12 cellular contexts compared by ENCODE assay signal in genomic region chr11:47861762-47862161, GRCh38. TPM values are rescaled to one million over a fixed set of nuclear protein-coding genes. Genes with fewer than 3 reads are reported as not detected.
DNase-seq lines count a peak whose midpoint lies in the region; ATAC-seq, FAIRE-seq and TF ChIP-seq lines count a peak whose summit lies in the region.
"Had no signal": no experiment of that assay in that cellular context is flagged by ENCODE, and none has a peak within 500 bp of the region (broad histone marks: within the 10 kb centered on the region; RNA-seq: fewer than 3 reads in every experiment).

No MANE protein-coding gene starts in this region.

- no peaks in the 10 kb centered on the region for H3K27me3 Mint-ChIP-seq in activated CD8-positive, alpha-beta T cell treated with anti-CD3 and anti-CD28 coated beads for 36 hours
- H3K27me3 Mint-ChIP-seq in activated CD8-positive, alpha-beta T cell treated with anti-CD3 and anti-CD28 coated beads, Interleukin-2, amount 10 ng/mL, durations not matched to agents 7 days and 5 days (ENCODE audit: low read depth) = peaks cover 9% of the 10 kb centered on the region
- H3K27me3 Mint-ChIP-seq in neural progenitor cell (ENCODE audit: insufficient read depth, low read depth) = peaks cover 2% of the 10 kb centered on the region

- in situ Hi-C loops in GM12878 (cut with MboI) = no loop called here

- no peaks in the 10 kb centered on the region for H3K27me3 ChIP-seq in MG63
- no peaks in the 10 kb centered on the region for H3K27me3 ChIP-seq in GM12878 (replicated peaks in 1 of 2; ENCODE audit: control insufficient read depth in 2 of 2, insufficient read depth in 2 of 2, low read length in 1 of 2)
- no peaks in the 10 kb centered on the region for H3K27me3 ChIP-seq in neural progenitor cell

- no peaks in the 10 kb centered on the region for H3K9me3 Mint-ChIP-seq in activated CD8-positive, alpha-beta T cell treated with anti-CD3 and anti-CD28 coated beads for 36 hours
- H3K9me3 Mint-ChIP-seq in activated CD8-positive, alpha-beta T cell treated with anti-CD3 and anti-CD28 coated beads, Interleukin-2, amount 10 ng/mL, durations not matched to agents 7 days and 5 days (ENCODE audit: insufficient read depth) = no peaks in the 10 kb centered on the region
- no peaks in the 10 kb centered on the region for H3K9me3 Mint-ChIP-seq in neural progenitor cell
- H3K9me3 Mint-ChIP-seq: activated T-helper 2 cell treated with anti-CD3 and anti-CD28 coated beads, Interferon-gamma antibody, Interleukin-2, Interleukin-4, amounts not matched to agents 10 μg/mL and 5 μg/mL and 100 μg/mL, durations not matched to agents 14 hours and 24 hours and 36 hours had no signal

- SMC1A ChIA-PET in GM12878 (lab: Charles Lee; ENCODE audit: uncharacterized antibody, unreplicated experiment) = no interaction called here

- intact Hi-C loops in activated CD8-positive, alpha-beta T cell treated with anti-CD3 and anti-CD28 coated beads for 36 hours (cut with micrococcal nuclease) = no loop called here
- intact Hi-C loops in GM12878 (cut with micrococcal nuclease; ENCODE audit: unreplicated experiment) = no loop called here

- H3K4me3 ChIP-seq in MG63 (no peak overlapping the region), GM12878 (no peak overlapping the region), neural progenitor cell (no peak overlapping the region)

- no peak for TF ChIP-seq POLR2A in GM12878 (IDR thresholded peaks at IDR 0.05; ENCODE audit: low read depth, low read length)

- H2AFZ ChIP-seq in GM12878 (ENCODE audit: control insufficient read depth, low read depth, low read length) (peak overlapping the region; percentile 70), neural progenitor cell (replicated peaks) (no peak overlapping the region)

- BruUV-seq in GM12878 (replicated peaks; lab: Mats Ljungman, UMichigan) = no TSS peak

- H3K4me1 ChIP-seq in GM12878 (ENCODE audit: control insufficient read depth, insufficient read depth, low read length) (peaks cover 60% of the 10 kb centered on the region), neural progenitor cell (no peaks in the 10 kb centered on the region)

- peak; percentile 55 for ATAC-seq in activated CD8-positive, alpha-beta T cell treated with anti-CD3 and anti-CD28 coated beads for 36 hours
- ATAC-seq in activated CD8-positive, alpha-beta T cell treated with anti-CD3 and anti-CD28 coated beads, Interleukin-2, amount 10 ng/mL, durations not matched to agents 7 days and 5 days = no peak
- ATAC-seq in GM12878 (peak; percentile 36), GM18870 (IDR thresholded peaks at IDR 0.05; ENCODE audit: unreplicated experiment) (no peak)

- H3K27ac ChIP-seq in GM12878 (ENCODE audit: control insufficient read depth, insufficient read depth) = peak overlapping the region; percentile 67
- no peak overlapping the region for H3K27ac ChIP-seq in neural progenitor cell

- no peak overlapping the region for H3K4me3 Mint-ChIP-seq in activated CD8-positive, alpha-beta T cell treated with anti-CD3 and anti-CD28 coated beads for 36 hours
- H3K4me3 Mint-ChIP-seq in activated CD8-positive, alpha-beta T cell treated with anti-CD3 and anti-CD28 coated beads, Interleukin-2, amount 10 ng/mL, durations not matched to agents 7 days and 5 days = no peak overlapping the region
- H3K4me3 Mint-ChIP-seq in neural progenitor cell = no peak overlapping the region

- H3K36me3 Mint-ChIP-seq in activated CD8-positive, alpha-beta T cell treated with anti-CD3 and anti-CD28 coated beads for 36 hours (ENCODE audit: low read depth) = no peaks in the 10 kb centered on the region
- H3K36me3 Mint-ChIP-seq in activated CD8-positive, alpha-beta T cell treated with anti-CD3 and anti-CD28 coated beads, Interleukin-2, amount 10 ng/mL, durations not matched to agents 7 days and 5 days (ENCODE audit: low read depth) = no peaks in the 10 kb centered on the region
- no peaks in the 10 kb centered on the region for H3K36me3 Mint-ChIP-seq in neural progenitor cell

- no peaks in the 10 kb centered on the region for H3K9me3 ChIP-seq in MG63
- H3K9me3 ChIP-seq in GM12878 (replicated peaks; ENCODE audit: control insufficient read depth, insufficient read depth, low read length) = no peaks in the 10 kb centered on the region
- no peaks in the 10 kb centered on the region for H3K9me3 ChIP-seq in neural progenitor cell (ENCODE audit: low read depth)

- 42% methylated on average over 6 of the region's 6 CpGs for WGBS in GM12878 (ENCODE audit: insufficient coverage, insufficient replicate concordance, low lambda C conversion rate, missing lambda C conversion rate)

- peaks cover 30% of the 10 kb centered on the region for H3K4me1 Mint-ChIP-seq in activated CD8-positive, alpha-beta T cell treated with anti-CD3 and anti-CD28 coated beads for 36 hours (ENCODE audit: low read depth)
- H3K4me1 Mint-ChIP-seq in activated CD8-positive, alpha-beta T cell treated with anti-CD3 and anti-CD28 coated beads, Interleukin-2, amount 10 ng/mL, durations not matched to agents 7 days and 5 days (ENCODE audit: low read depth) = peaks cover 42% of the 10 kb centered on the region
- peaks cover 2% of the 10 kb centered on the region for H3K4me1 Mint-ChIP-seq in neural progenitor cell

- no peaks in the 10 kb centered on the region for H4K20me1 ChIP-seq in GM12878 (ENCODE audit: control insufficient read depth, insufficient read depth)
- H4K20me1 ChIP-seq in neural progenitor cell (ENCODE audit: low read depth) = no peaks in the 10 kb centered on the region

- H3K36me3 ChIP-seq in MG63 (no peaks in the 10 kb centered on the region), GM12878 (ENCODE audit: control insufficient read depth in 2 of 2, insufficient read depth in 2 of 2, low read length in 1 of 2) (no peaks in the 10 kb centered on the region), neural progenitor cell (no peaks in the 10 kb centered on the region)

- FAIRE-seq in GM12878 (lab: Jason Lieb, UNC) = no peak
- FAIRE-seq in GM19239 (lab: Jason Lieb, UNC) = no peak
- FAIRE-seq: urothelium cell line had no signal

- no peak for TF ChIP-seq RAD21 in GM12878 (IDR thresholded peaks at IDR 0.05; ENCODE audit: insufficient read depth, low read depth, low read length)

- no peak for TF ChIP-seq EP300 in GM12878 (IDR thresholded peaks at IDR 0.05; ENCODE audit: borderline replicate concordance in 1 of 2, control insufficient read depth in 1 of 2, low read depth in 2 of 2, low read length in 2 of 2)

- RAD21 ChIA-PET in GM12878 (lab: Charles Lee; ENCODE audit: unreplicated experiment) = interaction anchor here (1.2 kb wide), 1 partner anchor 8 kb away, joined by 7 read pairs; no protein-coding TSS in a partner anchor

- H3K79me2 ChIP-seq in GM12878 (ENCODE audit: control insufficient read depth, insufficient read depth, low read length) (no peaks in the 10 kb centered on the region), neural progenitor cell (ENCODE audit: low read depth) (no peaks in the 10 kb centered on the region)

- no peaks in the 10 kb centered on the region for H3F3A ChIP-seq in neural progenitor cell (ENCODE audit: low read depth)

- H3K9ac ChIP-seq in GM12878 (ENCODE audit: control insufficient read depth, insufficient read depth, low read length) = no peak overlapping the region
- H3K9ac ChIP-seq in neural progenitor cell = no peak overlapping the region

- H3K4me2 ChIP-seq in GM12878 (ENCODE audit: control insufficient read depth, insufficient read depth) (peak overlapping the region; percentile 41), neural progenitor cell (no peak overlapping the region)

- POLR2A ChIA-PET in activated CD8-positive, alpha-beta T cell treated with anti-CD3 and anti-CD28 coated beads for 36 hours (lab: Charles Lee) = no interaction called here
- POLR2A ChIA-PET in activated CD8-positive, alpha-beta T cell treated with anti-CD3 and anti-CD28 coated beads, Interleukin-2, amount 10 ng/mL, durations not matched to agents 7 days and 5 days (lab: Charles Lee) = interaction anchor here (0.6 to 0.9 kb wide), 2 partner anchors 14 to 293 kb away, joined by 3 to 4 read pairs; partner anchors contain the start of gene NUP160
- POLR2A ChIA-PET in GM12878 (lab: Charles Lee) = no interaction called here

- H3K27ac Mint-ChIP-seq in activated CD8-positive, alpha-beta T cell treated with anti-CD3 and anti-CD28 coated beads for 36 hours = no peak overlapping the region
- no peak overlapping the region for H3K27ac Mint-ChIP-seq in activated CD8-positive, alpha-beta T cell treated with anti-CD3 and anti-CD28 coated beads, Interleukin-2, amount 10 ng/mL, durations not matched to agents 7 days and 5 days
- H3K27ac Mint-ChIP-seq in neural progenitor cell = peak overlapping the region; percentile 50
- H3K27ac Mint-ChIP-seq: activated T-helper 2 cell treated with anti-CD3 and anti-CD28 coated beads, Interferon-gamma antibody, Interleukin-2, Interleukin-4, amounts not matched to agents 10 μg/mL and 5 μg/mL and 100 μg/mL, durations not matched to agents 14 hours and 24 hours and 36 hours had no signal

- no peak for TF ChIP-seq CTCF in activated CD8-positive, alpha-beta T cell treated with anti-CD3 and anti-CD28 coated beads for 36 hours (IDR thresholded peaks at IDR 0.05)
- no peak for TF ChIP-seq CTCF in GM12878 (IDR thresholded peaks at IDR 0.05 in 2 of 3, conservative IDR thresholded peaks at IDR 0.05 in 1 of 3; ENCODE audit: control insufficient read depth in 2 of 3, extremely low read depth in 1 of 3, insufficient read depth in 1 of 3, low read depth in 3 of 3, low read length in 3 of 3)
- no peak for TF ChIP-seq CTCF in neural progenitor cell (IDR thresholded peaks at IDR 0.05)

- CTCF ChIA-PET in activated CD8-positive, alpha-beta T cell treated with anti-CD3 and anti-CD28 coated beads for 36 hours (lab: Charles Lee) = interaction anchor here (1.0 to 1.9 kb wide), 2 partner anchors 9 to 247 kb away, joined by 3 to 11 read pairs; no protein-coding TSS in a partner anchor
- CTCF ChIA-PET in activated CD8-positive, alpha-beta T cell treated with anti-CD3 and anti-CD28 coated beads, Interleukin-2, amount 10 ng/mL, durations not matched to agents 7 days and 5 days (lab: Charles Lee) = interaction anchor here (0.8 kb wide), 1 partner anchor 9 kb away, joined by 4 read pairs; no protein-coding TSS in a partner anchor
- CTCF ChIA-PET in GM12878 (lab: Yijun Ruan, JAX) = interaction anchor here (0.6 to 1.5 kb wide), 3 partner anchors 9 to 330 kb away, joined by 3 to 4 read pairs (median 3); no protein-coding TSS in a partner anchor

- DNase-seq in activated CD8-positive, alpha-beta T cell treated with anti-CD3 and anti-CD28 coated beads for 36 hours = no peak
- no peak for DNase-seq in activated CD8-positive, alpha-beta T cell treated with anti-CD3 and anti-CD28 coated beads, Interleukin-2, amount 10 ng/mL, durations not matched to agents 7 days and 5 days
- peak; percentile 49 for DNase-seq in MG63
- no peak for DNase-seq in GM12878 (ENCODE audit: low read depth, low spot score)
- no peak for DNase-seq in neural progenitor cell (ENCODE audit: low spot score)
- DNase-seq in NCI-H128 (lab: John Stamatoyannopoulos, UW; ENCODE audit: unreplicated experiment) = no peak
- no peak for DNase-seq in GM19239 (ENCODE audit: insufficient read length, low spot score)
- DNase-seq: islet precursor cell, NCI-H510A treated with DMSO at 0.1 percent for 48 hours had no signal

RNA-seq across cellular contexts. Expression of gene NUP160, which starts 13.6 kb away (rescaled TPM):
- 10 to 100 TPM; 76.4 to 77.0 TPM for total RNA-seq in activated CD8-positive, alpha-beta T cell treated with anti-CD3 and anti-CD28 coated beads for 36 hours
- 10 to 100 TPM; 67.8 to 70.8 TPM for total RNA-seq in activated CD8-positive, alpha-beta T cell treated with anti-CD3 and anti-CD28 coated beads, Interleukin-2, amount 10 ng/mL, durations not matched to agents 7 days and 5 days
- total RNA-seq in MG63 (2014; rRNA removed; shearing (Covaris generic); ENCODE audit: low replicate concordance) = 28.2 and 49.7 TPM in 2 replicates
- 151 and 160 TPM in 2 replicates for total RNA-seq in GM12878 (2013; cell fraction: nucleolus; rRNA removed)
- total RNA-seq in GM12878 (2014; rRNA removed) = 49.5 and 49.8 TPM in 2 replicates
- total RNA-seq in GM12878 (2014; rRNA removed; fragmentation: Illumina TruSeq; extraction: Trizol) = 51.2 and 52.2 TPM in 2 replicates
- total RNA-seq in GM12878 (2021) = 53.1 and 60.6 TPM in 2 replicates
- 21.4 TPM for polyA plus RNA-seq in GM12878 (2011; ENCODE audit: low read depth)
- 62.2 and 70.0 TPM in 2 replicates for polyA plus RNA-seq in GM12878 (2011; rRNA removed)
- 34.6 and 39.6 TPM in 2 replicates for polyA plus RNA-seq in GM12878 (2011; cell fraction: cytosol; rRNA removed)
- polyA plus RNA-seq in GM12878 (2011; cell fraction: nucleus; rRNA removed) = 39.7 and 53.8 TPM in 2 replicates
- 24.8 and 26.2 TPM in 2 replicates for polyA plus RNA-seq in GM12878 (2012)
- polyA plus RNA-seq in GM12878 (2014; fragmentation: Illumina TruSeq; extraction: Trizol) = 57.0 and 66.1 TPM in 2 replicates
- 10 to 100 TPM; 24.0 to 32.9 TPM for polyA plus RNA-seq in GM12878 (2014; fragmentation: Nextera tagmentation; extraction: Ambion mirVana)
- polyA plus RNA-seq in GM12878 (2014; rRNA removed) = 39.2 and 41.6 TPM in 2 replicates
- polyA plus RNA-seq in GM12878 (2016; fragmentation: Nextera tagmentation; extraction: Ambion mirVana) = 10 to 100 TPM; 81.2 to 87.6 TPM
- 109 and 141 TPM in 2 replicates for polyA minus RNA-seq in GM12878 (2011; rRNA and poly(A)+ RNA removed)
- 27.8 and 39.2 TPM in 2 replicates for polyA minus RNA-seq in GM12878 (2011; cell fraction: cytosol; rRNA and poly(A)+ RNA removed)
- 40.1 and 61.4 TPM in 2 replicates for polyA minus RNA-seq in GM12878 (2011; cell fraction: nucleus; rRNA and poly(A)+ RNA removed)
- total RNA-seq in neural progenitor cell (ENCODE audit: low replicate concordance) = 65.2 and 88.2 TPM in 2 replicates

Comparison
In these comparisons a context has a peak if more than half of its experiments do, and no peak if none do; other contexts are left out.
1. ATAC-seq: peak in activated CD8-positive, alpha-beta T cell treated with anti-CD3 and anti-CD28 coated beads for 36 hours (single experiment) and GM12878 (single experiment); none in activated CD8-positive, alpha-beta T cell treated with anti-CD3 and anti-CD28 coated beads, Interleukin-2, amount 10 ng/mL, durations not matched to agents 7 days and 5 days (single experiment) and GM18870 (single experiment).